Comparison of ENCODE assay signal across 19 cellular contexts in genomic region chr2:150255528-150255927, GRCh38.
DNase-seq lines count a peak whose midpoint lies in the region; ATAC-seq, FAIRE-seq and TF ChIP-seq lines count a peak whose summit lies in the region.
"Had no signal": no experiment of that assay in that cellular context is flagged by ENCODE, and none has a peak within 500 bp of the region (broad histone marks: within the 10 kb centered on the region; RNA-seq: fewer than 3 reads in every experiment).

No MANE protein-coding gene starts in this region.

- no peaks in the 10 kb centered on the region for H4K20me1 ChIP-seq in SK-N-SH (ENCODE audit: insufficient read depth)

- no peaks in the 10 kb centered on the region for H3K79me2 ChIP-seq in SK-N-SH (ENCODE audit: insufficient read depth)

- DNase-seq in DMS 273 (lab: John Stamatoyannopoulos, UW; ENCODE audit: unreplicated experiment) (peak; percentile 23), DMS 273 treated with DMSO at 0.1 percent for 48 hours (lab: John Stamatoyannopoulos, UW) (no peak), SK-N-SH (no peak), fibroblast of mammary gland (ENCODE audit: low read depth) (peak; percentile 85), skeletal muscle cell (ENCODE audit: low read depth) (peak; percentile 77), NCI-H524 treated with DMSO at 0.1 percent for 48 hours (lab: John Stamatoyannopoulos, UW) (no peak), kidney (no peak)
- DNase-seq: activated CD4-positive, alpha-beta memory T cell treated with anti-CD3 and anti-CD28 coated beads, Interleukin-2, amount 10 ng/mL, durations not matched to agents 7 days and 5 days; amygdala; CD4-positive, alpha-beta memory T cell; endodermal cell; islet precursor cell; naive B cell; NCI-H1417 treated with DMSO at 0.1 percent for 48 hours; psoas muscle had no signal

- intact Hi-C loops in kidney (cut with DNase I) = no loop called here

- TF ChIP-seq EP300 in SK-N-SH (IDR thresholded peaks at IDR 0.05; ENCODE audit: borderline replicate concordance in 1 of 2, low read depth in 1 of 2, low read length in 1 of 2) = no peak; a peak in 1 of 4 replicates

- POLR2A ChIA-PET in SK-N-SH (lab: Yijun Ruan, JAX) = no interaction called here

- H3K9me2 ChIP-seq in SK-N-SH = no peaks in the 10 kb centered on the region

- H3K9me3 ChIP-seq in SK-N-SH (no peaks in the 10 kb centered on the region), kidney (ENCODE audit: control insufficient read depth in 1 of 2, low read length in 2 of 2) (no peaks in the 10 kb centered on the region)
- H3K9me3 ChIP-seq: psoas muscle, tibial nerve had no signal

- no peaks in the 10 kb centered on the region for H3F3A ChIP-seq in SK-N-SH (replicated peaks; ENCODE audit: insufficient read depth)

- no peak for ATAC-seq in HG03039 (IDR thresholded peaks at IDR 0.05; ENCODE audit: unreplicated experiment)
- ATAC-seq: psoas muscle had no signal

- H3K36me3 ChIP-seq in SK-N-SH (replicated peaks in 1 of 2; ENCODE audit: control insufficient read depth in 1 of 2, insufficient read depth in 2 of 2, low read length in 1 of 2) (no peaks in the 10 kb centered on the region), kidney (ENCODE audit: control insufficient read depth in 1 of 2, insufficient read depth in 2 of 2, low read length in 2 of 2) (no peaks in the 10 kb centered on the region)
- H3K36me3 ChIP-seq: tibial nerve had no signal

- H3K4me3 ChIP-seq in SK-N-SH (ENCODE audit: low read depth in 2 of 2, low read length in 1 of 2) = no peak overlapping the region
- H3K4me3 ChIP-seq in fibroblast of mammary gland (ENCODE audit: control insufficient read depth, low read depth, low read length) = no peak overlapping the region
- no peak overlapping the region for H3K4me3 ChIP-seq in skeletal muscle cell (ENCODE audit: low read depth, low read length)
- H3K4me3 ChIP-seq in kidney (ENCODE audit: low read length in 2 of 2) = no peak overlapping the region
- H3K4me3 ChIP-seq: psoas muscle, tibial nerve had no signal

- H3K4me1 ChIP-seq in SK-N-SH (ENCODE audit: control insufficient read depth in 1 of 2, insufficient read depth in 2 of 2, low read depth in 1 of 2, low read length in 1 of 2) (no peaks in the 10 kb centered on the region), kidney (ENCODE audit: control insufficient read depth in 1 of 2, insufficient read depth in 1 of 2, low read depth in 1 of 2, low read length in 2 of 2) (no peaks in the 10 kb centered on the region)
- H3K4me1 ChIP-seq: psoas muscle had no signal

- H3K27ac ChIP-seq in SK-N-SH (ENCODE audit: low read depth in 2 of 2, low read length in 1 of 2) = no peak overlapping the region
- no peak overlapping the region for H3K27ac ChIP-seq in kidney (ENCODE audit: low read depth in 2 of 2, low read length in 2 of 2)
- H3K27ac ChIP-seq: 22Rv1, psoas muscle, tibial nerve had no signal

- CTCF ChIA-PET in SK-N-SH (lab: Yijun Ruan, JAX) = no interaction called here

- H3K4me2 ChIP-seq in SK-N-SH = no peak overlapping the region

- no peak overlapping the region for H2AFZ ChIP-seq in SK-N-SH (ENCODE audit: low read depth)

- no peak for TF ChIP-seq CTCF in SK-N-SH (IDR thresholded peaks at IDR 0.05)
- TF ChIP-seq CTCF in fibroblast of mammary gland (conservative IDR thresholded peaks at IDR 0.05; ENCODE audit: control insufficient read depth, insufficient read depth, low read depth, low read length) = no peak
- TF ChIP-seq CTCF in kidney (IDR thresholded peaks at IDR 0.05; ENCODE audit: borderline replicate concordance, extremely low read depth, insufficient read depth) = no peak

- H3K27me3 ChIP-seq in SK-N-SH (ENCODE audit: insufficient read depth) = no peaks in the 10 kb centered on the region
- H3K27me3 ChIP-seq: tibial nerve had no signal

- H3K9ac ChIP-seq in SK-N-SH (no peak overlapping the region), kidney (ENCODE audit: low read length in 2 of 2) (no peak overlapping the region)

- no peak for FAIRE-seq in kidney (lab: Jason Lieb, UNC)
- FAIRE-seq: GM18507 had no signal

- no peak for TF ChIP-seq RAD21 in SK-N-SH (IDR thresholded peaks at IDR 0.05; ENCODE audit: low read length)

TF ChIP-seq in SK-N-SH, 30 proteins besides CTCF, POLR2A, EP300 and RAD21 (continues in another document):
- TF ChIP-seq GATA2 (CRISPR knock-in tag; IDR thresholded peaks at IDR 0.05) (no peak), FOSL2 (IDR thresholded peaks at IDR 0.05; ENCODE audit: borderline replicate concordance, low read depth) (no peak; the same call in 1 of the 2 replicates), TEAD4 (IDR thresholded peaks at IDR 0.05; ENCODE audit: borderline replicate concordance, insufficient read depth) (no peak), JUND (IDR thresholded peaks at IDR 0.05) (peak; percentile 19; the same call in 1 of the 2 replicates), TAF1 (IDR thresholded peaks at IDR 0.05; ENCODE audit: borderline replicate concordance, low read depth, low read length) (no peak), SMC3 (IDR thresholded peaks at IDR 0.05; ENCODE audit: low read depth, low read length) (no peak), CHD2 (IDR thresholded peaks at IDR 0.05; ENCODE audit: low read length, partially characterized antibody) (no peak), YY1 (IDR thresholded peaks at IDR 0.05; ENCODE audit: low read depth) (no peak), SIN3A (IDR thresholded peaks at IDR 0.05; ENCODE audit: borderline replicate concordance, low read depth, low read length) (no peak), TCF12 (IDR thresholded peaks at IDR 0.05) (peak; percentile 30; the same call in 1 of the 2 replicates), GABPA (IDR thresholded peaks at IDR 0.05; ENCODE audit: low read depth) (no peak), EZH2phosphoT487 (IDR thresholded peaks at IDR 0.05; ENCODE audit: borderline replicate concordance, low read depth) (no peak), FOXJ3 (CRISPR knock-in tag; IDR thresholded peaks at IDR 0.05) (no peak), RFX5 (IDR thresholded peaks at IDR 0.05; ENCODE audit: low read length) (no peak), NFIC (IDR thresholded peaks at IDR 0.05; ENCODE audit: borderline replicate concordance) (peak; percentile 45)
- TF ChIP-seq, protein P1, sequence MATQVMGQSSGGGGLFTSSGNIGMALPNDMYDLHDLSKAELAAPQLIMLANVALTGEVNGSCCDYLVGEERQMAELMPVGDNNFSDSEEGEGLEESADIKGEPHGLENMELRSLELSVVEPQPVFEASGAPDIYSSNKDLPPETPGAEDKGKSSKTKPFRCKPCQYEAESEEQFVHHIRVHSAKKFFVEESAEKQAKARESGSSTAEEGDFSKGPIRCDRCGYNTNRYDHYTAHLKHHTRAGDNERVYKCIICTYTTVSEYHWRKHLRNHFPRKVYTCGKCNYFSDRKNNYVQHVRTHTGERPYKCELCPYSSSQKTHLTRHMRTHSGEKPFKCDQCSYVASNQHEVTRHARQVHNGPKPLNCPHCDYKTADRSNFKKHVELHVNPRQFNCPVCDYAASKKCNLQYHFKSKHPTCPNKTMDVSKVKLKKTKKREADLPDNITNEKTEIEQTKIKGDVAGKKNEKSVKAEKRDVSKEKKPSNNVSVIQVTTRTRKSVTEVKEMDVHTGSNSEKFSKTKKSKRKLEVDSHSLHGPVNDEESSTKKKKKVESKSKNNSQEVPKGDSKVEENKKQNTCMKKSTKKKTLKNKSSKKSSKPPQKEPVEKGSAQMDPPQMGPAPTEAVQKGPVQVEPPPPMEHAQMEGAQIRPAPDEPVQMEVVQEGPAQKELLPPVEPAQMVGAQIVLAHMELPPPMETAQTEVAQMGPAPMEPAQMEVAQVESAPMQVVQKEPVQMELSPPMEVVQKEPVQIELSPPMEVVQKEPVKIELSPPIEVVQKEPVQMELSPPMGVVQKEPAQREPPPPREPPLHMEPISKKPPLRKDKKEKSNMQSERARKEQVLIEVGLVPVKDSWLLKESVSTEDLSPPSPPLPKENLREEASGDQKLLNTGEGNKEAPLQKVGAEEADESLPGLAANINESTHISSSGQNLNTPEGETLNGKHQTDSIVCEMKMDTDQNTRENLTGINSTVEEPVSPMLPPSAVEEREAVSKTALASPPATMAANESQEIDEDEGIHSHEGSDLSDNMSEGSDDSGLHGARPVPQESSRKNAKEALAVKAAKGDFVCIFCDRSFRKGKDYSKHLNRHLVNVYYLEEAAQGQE (IDR thresholded peaks at IDR 0.05; ENCODE audit: low read depth, low read length) = no peak
- TF ChIP-seq, protein P2, sequence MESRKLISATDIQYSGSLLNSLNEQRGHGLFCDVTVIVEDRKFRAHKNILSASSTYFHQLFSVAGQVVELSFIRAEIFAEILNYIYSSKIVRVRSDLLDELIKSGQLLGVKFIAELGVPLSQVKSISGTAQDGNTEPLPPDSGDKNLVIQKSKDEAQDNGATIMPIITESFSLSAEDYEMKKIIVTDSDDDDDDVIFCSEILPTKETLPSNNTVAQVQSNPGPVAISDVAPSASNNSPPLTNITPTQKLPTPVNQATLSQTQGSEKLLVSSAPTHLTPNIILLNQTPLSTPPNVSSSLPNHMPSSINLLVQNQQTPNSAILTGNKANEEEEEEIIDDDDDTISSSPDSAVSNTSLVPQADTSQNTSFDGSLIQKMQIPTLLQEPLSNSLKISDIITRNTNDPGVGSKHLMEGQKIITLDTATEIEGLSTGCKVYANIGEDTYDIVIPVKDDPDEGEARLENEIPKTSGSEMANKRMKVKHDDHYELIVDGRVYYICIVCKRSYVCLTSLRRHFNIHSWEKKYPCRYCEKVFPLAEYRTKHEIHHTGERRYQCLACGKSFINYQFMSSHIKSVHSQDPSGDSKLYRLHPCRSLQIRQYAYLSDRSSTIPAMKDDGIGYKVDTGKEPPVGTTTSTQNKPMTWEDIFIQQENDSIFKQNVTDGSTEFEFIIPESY (IDR thresholded peaks at IDR 0.05; ENCODE audit: borderline replicate concordance, low read depth) = no peak
- TF ChIP-seq, protein P3, sequence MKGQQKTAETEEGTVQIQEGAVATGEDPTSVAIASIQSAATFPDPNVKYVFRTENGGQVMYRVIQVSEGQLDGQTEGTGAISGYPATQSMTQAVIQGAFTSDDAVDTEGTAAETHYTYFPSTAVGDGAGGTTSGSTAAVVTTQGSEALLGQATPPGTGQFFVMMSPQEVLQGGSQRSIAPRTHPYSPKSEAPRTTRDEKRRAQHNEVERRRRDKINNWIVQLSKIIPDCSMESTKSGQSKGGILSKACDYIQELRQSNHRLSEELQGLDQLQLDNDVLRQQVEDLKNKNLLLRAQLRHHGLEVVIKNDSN (IDR thresholded peaks at IDR 0.05; ENCODE audit: borderline replicate concordance, low read depth) = no peak
- TF ChIP-seq, protein P4, sequence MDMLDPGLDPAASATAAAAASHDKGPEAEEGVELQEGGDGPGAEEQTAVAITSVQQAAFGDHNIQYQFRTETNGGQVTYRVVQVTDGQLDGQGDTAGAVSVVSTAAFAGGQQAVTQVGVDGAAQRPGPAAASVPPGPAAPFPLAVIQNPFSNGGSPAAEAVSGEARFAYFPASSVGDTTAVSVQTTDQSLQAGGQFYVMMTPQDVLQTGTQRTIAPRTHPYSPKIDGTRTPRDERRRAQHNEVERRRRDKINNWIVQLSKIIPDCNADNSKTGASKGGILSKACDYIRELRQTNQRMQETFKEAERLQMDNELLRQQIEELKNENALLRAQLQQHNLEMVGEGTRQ (IDR thresholded peaks at IDR 0.05; ENCODE audit: borderline replicate concordance, low read depth, low read length) = no peak

Comparison
In these comparisons a context has a peak if more than half of its experiments do, and no peak if none do; other contexts are left out.
1. DNase-seq: peak in DMS 273 (single experiment), fibroblast of mammary gland (single experiment) and skeletal muscle cell (single experiment); none in DMS 273 treated with DMSO at 0.1 percent for 48 hours (single experiment), SK-N-SH (single experiment), NCI-H524 treated with DMSO at 0.1 percent for 48 hours (single experiment) and kidney (single experiment).